In the genomic region with DNA sequence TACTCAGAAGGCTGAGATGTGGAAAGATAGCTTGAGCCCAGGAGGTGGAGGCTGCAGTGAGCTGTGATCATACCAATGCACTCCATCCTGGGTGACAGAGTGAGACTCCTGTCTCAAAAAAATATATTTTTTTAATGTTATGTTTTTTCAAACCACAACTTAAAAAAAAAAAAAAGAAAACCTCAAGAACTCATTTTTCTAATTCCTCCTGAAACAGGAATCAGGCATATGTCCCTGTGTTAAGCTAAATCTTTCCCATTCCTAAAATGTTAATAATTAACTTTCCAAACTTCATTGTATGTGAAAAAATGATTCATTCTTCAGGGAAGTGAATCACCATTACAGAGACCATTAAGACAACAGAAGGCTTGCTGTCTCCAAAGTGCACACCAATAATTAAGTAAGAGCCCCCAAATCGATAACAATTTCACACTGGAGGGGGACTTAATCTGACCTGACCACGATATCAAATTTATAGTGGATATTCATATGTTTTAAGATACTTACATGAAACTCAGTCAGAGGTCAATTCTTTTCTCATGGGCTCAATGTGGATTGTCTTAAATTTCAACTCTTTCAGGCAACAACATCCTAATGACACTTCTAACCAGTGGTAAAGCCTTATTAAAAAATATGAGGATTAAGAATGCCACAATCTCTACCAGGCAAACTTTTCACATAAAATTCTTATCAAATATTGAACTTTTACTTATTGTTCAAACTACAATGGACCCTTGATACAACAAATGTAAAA, we compare ENCODE assay signal across 11 cellular contexts. TPM values are rescaled to one million over a fixed set of nuclear protein-coding genes. Genes with fewer than 3 reads are reported as not detected.
A peak's percentile ranks its signal among the peaks of the same experiment; 100 is the strongest.
DNase-seq lines count a peak whose midpoint lies in the region; ATAC-seq and TF ChIP-seq lines count a peak whose summit lies in the region.
"Had no signal": no experiment of that assay in that cellular context is flagged by ENCODE, and none has a peak within 500 bp of the region (broad histone marks: within the 10 kb centered on the region; RNA-seq: fewer than 3 reads in every experiment).

No MANE protein-coding gene starts in this region.

- H3K27ac ChIP-seq in mesodermal cell (ENCODE audit: low read depth, low read length, severe bottlenecking) (peak overlapping the region; percentile 3), heart right ventricle (peak overlapping the region in 1 of 10 donors; percentile 22)
- H3K27ac ChIP-seq: cardiac muscle cell had no signal

- WGBS in mesodermal cell (ENCODE audit: insufficient coverage in 2 of 2), 2 experiments: no CpG with 5 or more reads among the region's 2 CpGs
- 89% methylated on average over 2 of the region's 2 CpGs for WGBS in heart right ventricle, 2 donors

- H3K27me3 ChIP-seq in heart right ventricle: no peaks in the 10 kb centered on the region
- H3K27me3 ChIP-seq: cardiac muscle cell had no signal

- no peak overlapping the region for H3K4me3 ChIP-seq in AG10803 (ENCODE audit: low read length)
- H3K4me3 ChIP-seq in mesodermal cell (ENCODE audit: extremely low read depth, insufficient read depth, low read length, poor library complexity, severe bottlenecking): no peak overlapping the region
- no peak overlapping the region for H3K4me3 ChIP-seq in heart right ventricle
- H3K4me3 ChIP-seq: cardiac muscle cell had no signal

- no peak for ATAC-seq in central memory CD8-positive, alpha-beta T cell (replicated peaks; ENCODE audit: extremely low read depth, poor library complexity, severe bottlenecking)
- ATAC-seq in heart right ventricle (no peak), GM18519 (IDR thresholded peaks at IDR 0.05; ENCODE audit: low FRiP score, unreplicated experiment) (no peak), Right ventricle myocardium inferior (no peak)
- ATAC-seq: left ventricle myocardium superior had no signal

- H3K27me3 Mint-ChIP-seq in central memory CD8-positive, alpha-beta T cell: no peaks in the 10 kb centered on the region

- H3K9me3 Mint-ChIP-seq in central memory CD8-positive, alpha-beta T cell: no peaks in the 10 kb centered on the region

- H3K4me1 ChIP-seq in mesodermal cell (ENCODE audit: control insufficient read depth, insufficient read depth, low read length, poor library complexity, severe bottlenecking): peaks cover 35% of the 10 kb centered on the region
- peaks cover 4 to 91% (median 34%) of the 10 kb centered on the region in 9 donors for H3K4me1 ChIP-seq in heart right ventricle

- peaks cover 25% of the 10 kb centered on the region for H3K36me3 Mint-ChIP-seq in central memory CD8-positive, alpha-beta T cell (ENCODE audit: insufficient read depth)

- H3K9me3 ChIP-seq in mesodermal cell (ENCODE audit: control insufficient read depth, low read length) (no peaks in the 10 kb centered on the region), heart right ventricle (no peaks in the 10 kb centered on the region)

- H3K27ac Mint-ChIP-seq in central memory CD8-positive, alpha-beta T cell (ENCODE audit: low read depth): peak overlapping the region; percentile 35

- no peak for TF ChIP-seq CTCF in AG10803 (conservative IDR thresholded peaks at IDR 0.05; ENCODE audit: low read length)
- no peak for TF ChIP-seq CTCF in heart right ventricle (IDR thresholded peaks at IDR 0.05)

- peaks cover 3% of the 10 kb centered on the region for H3K36me3 ChIP-seq in mesodermal cell (ENCODE audit: control insufficient read depth, insufficient read depth, low read length)
- H3K36me3 ChIP-seq in heart right ventricle: no peaks in the 10 kb centered on the region
- H3K36me3 ChIP-seq: cardiac muscle cell had no signal

- DNase-seq in AG10803 (ENCODE audit: low read depth) (peak; percentile 92), LHCN-M2 (ENCODE audit: low read depth) (peak; percentile 75), mucosa of gallbladder (ENCODE audit: low spot score) (no peak), heart right ventricle (no peak), Right ventricle myocardium inferior (ENCODE audit: missing footprints) (no peak)
- DNase-seq in central memory CD8-positive, alpha-beta T cell (ENCODE audit: low spot score in 2 of 2): no peak
- DNase-seq: left ventricle myocardium superior; stimulated activated CD4-positive, alpha-beta T cell treated with anti-CD3 and anti-CD28 coated beads, Interleukin-4, amount 100 ng/mL, for 1 hour had no signal

- peak overlapping the region; percentile 25 for H3K4me3 Mint-ChIP-seq in central memory CD8-positive, alpha-beta T cell

- intact Hi-C loops in heart right ventricle (cut with DNase I): loop anchor here in 3 of 10 donors (10.0 kb wide), 4 partner anchors 52 to 158 kb away; no protein-coding TSS in a partner anchor
- intact Hi-C loops in Right ventricle myocardium inferior (cut with DNase I): loop anchor here (10.0 kb wide), 1 partner anchor 52 kb away; no protein-coding TSS in a partner anchor

- peaks cover 88% of the 10 kb centered on the region for H3K4me1 Mint-ChIP-seq in central memory CD8-positive, alpha-beta T cell

RNA-seq across cellular contexts. Expression of a gene that starts 5.2 kb away (rescaled TPM):
- total RNA-seq in LHCN-M2 (2014; rRNA removed) (19.8 and 25.7 TPM in 2 replicates), mucosa of gallbladder (103 TPM), heart right ventricle (10 to 100 TPM in 6 of 10 donors, 1 to 10 TPM in 4; 4.7 to 34.9 (median 11.0) TPM), Right ventricle myocardium inferior (9.3 TPM)
- polyA plus RNA-seq in LHCN-M2 (2012): 16.4 TPM
- 198 TPM for polyA plus RNA-seq in mesodermal cell (2013, experiment 1 of 2)
- 190 TPM for polyA plus RNA-seq in mesodermal cell (2013, experiment 2 of 2)
- polyA plus RNA-seq in heart right ventricle: 1 to 10 TPM; 6.7 to 8.3 TPM

Comparison
In these comparisons a context has a peak if more than half of its experiments do, and no peak if none do; other contexts are left out.
1. DNase-seq: peak in AG10803 (single experiment) and LHCN-M2 (single experiment); none in central memory CD8-positive, alpha-beta T cell (0 of 2), mucosa of gallbladder (single experiment), heart right ventricle (0 of 2) and Right ventricle myocardium inferior (single experiment).